ENCODE assay signal across 34 cellular contexts in the genomic region with DNA sequence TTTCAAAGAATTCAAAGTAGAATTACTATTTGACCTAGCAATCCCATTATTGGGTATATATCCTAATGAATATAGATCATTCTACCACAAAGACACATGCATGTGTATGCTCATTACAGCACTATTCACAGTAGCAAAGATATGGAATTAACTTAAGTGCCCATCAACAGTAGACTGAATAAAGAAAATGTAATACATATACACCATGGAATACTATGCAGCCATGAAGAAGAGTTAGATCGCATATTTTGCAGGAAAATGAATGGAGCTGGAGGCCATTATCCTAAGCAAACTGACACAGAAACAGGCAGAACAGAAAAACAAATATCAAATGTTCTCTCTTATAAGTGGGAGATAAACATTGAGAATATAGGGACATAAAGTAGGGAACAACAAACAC.
"Had no signal": no experiment of that assay in that cellular context is flagged by ENCODE, and none has a peak within 500 bp of the region (broad histone marks: within the 10 kb centered on the region; RNA-seq: fewer than 3 reads in every experiment).

No MANE protein-coding gene starts in this region.

- H3K9me3 ChIP-seq: adrenal gland, body of pancreas had no signal

- H3K4me3 ChIP-seq: adrenal gland, body of pancreas, breast epithelium had no signal

- H3K4me1 ChIP-seq: adrenal gland, body of pancreas, breast epithelium had no signal

- H3K27me3 ChIP-seq: adrenal gland, body of pancreas, brain microvascular endothelial cell, breast epithelium had no signal

- FAIRE-seq: astrocyte, TTC549 had no signal

- H3K36me3 ChIP-seq: adrenal gland, brain microvascular endothelial cell, breast epithelium had no signal

- DNase-seq: activated CD4-positive, alpha-beta memory T cell treated with anti-CD3 and anti-CD28 coated beads for 36 hours; activated CD4-positive, alpha-beta T cell treated with anti-CD3 and anti-CD28 coated beads for 4 hours; activated CD4-positive, alpha-beta T cell treated with anti-CD3 and anti-CD28 coated beads, Interleukin-2, amount 10 ng/mL, durations not matched to agents 24 days and 14 days; activated CD4-positive, alpha-beta T cell treated with anti-CD3 and anti-CD28 coated beads, Interleukin-2, amount 50 U/mL, for 1 hour; activated CD4-positive, alpha-beta T cell treated with anti-CD3 and anti-CD28 coated beads, Interleukin-2, amount 50 U/mL, for 4 hours; activated CD4-positive, CD25-positive, alpha-beta regulatory T cell; activated CD8-positive, alpha-beta memory T cell treated with anti-CD3 and anti-CD28 coated beads, Interleukin-2, amount 50 U/mL, for 4 hours; activated CD8-positive, alpha-beta T cell treated with anti-CD3 and anti-CD28 coated beads for 36 hours; activated effector memory CD4-positive, alpha-beta T cell treated with anti-CD3 and anti-CD28 coated beads, Interleukin-2, amount 50 U/mL, for 16 hours; activated gamma-delta T cell treated with Interleukin-2 at 50 U/mL for 16 hours; activated naive CD4-positive, alpha-beta T cell; activated naive CD4-positive, alpha-beta T cell treated with anti-CD3 and anti-CD28 coated beads for 36 hours; activated naive CD4-positive, alpha-beta T cell treated with anti-CD3 and anti-CD28 coated beads, Interleukin-2, amount 50 U/mL, for 16 hours; activated naive CD8-positive, alpha-beta T cell treated with anti-CD3 and anti-CD28 coated beads for 36 hours; activated T-cell treated with anti-CD3 and anti-CD28 coated beads for 4 hours; activated T-cell treated with anti-CD3 and anti-CD28 coated beads, Interleukin-2, amount 50 U/mL, for 1 hour; activated T-cell treated with anti-CD3 and anti-CD28 coated beads, Interleukin-2, amount 50 U/mL, for 4 hours; activated T-cell treated with anti-CD3 and anti-CD28 coated beads, Interleukin-2, amount 50 U/mL, for 72 hours; adrenal gland; amniotic stem cell; aorta; body of pancreas; brain microvascular endothelial cell; central memory CD4-positive, alpha-beta T cell; T-helper 1 cell; T-helper 2 cell; T-helper 9 cell had no signal

- ATAC-seq: activated CD4-positive, CD25-positive, alpha-beta regulatory T cell treated with anti-CD3 and anti-CD28 coated beads, Interleukin-2, amount 50 U/mL, for 24 hours; activated CD8-positive, alpha-beta T cell treated with anti-CD3 and anti-CD28 coated beads for 36 hours; activated naive CD4-positive, alpha-beta T cell treated with anti-CD3 and anti-CD28 coated beads, Interleukin-2, amount 50 U/mL, for 72 hours; activated T-cell treated with anti-CD3 and anti-CD28 coated beads, Interleukin-2, amount 50 U/mL, for 4 hours; activated T-cell treated with anti-CD3 and anti-CD28 coated beads, Interleukin-2, amount 50 U/mL, for 72 hours; activated T-helper 17 cell treated with anti-CD3 and anti-CD28 coated beads, Interleukin-2, amount 50 U/mL, for 72 hours; body of pancreas had no signal

- H3K27ac ChIP-seq: adrenal gland, body of pancreas, brain microvascular endothelial cell, breast epithelium, VCaP had no signal
